1 cellular context compared by ENCODE assay signal in genomic region chr4:7970031-7970946, GRCh38.
TF ChIP-seq lines count a peak whose summit lies in the region.

No MANE protein-coding gene starts in this region.

TF ChIP-seq in WTC11, 78 proteins besides CTCF, POLR2A, EP300 and RAD21:
- TF ChIP-seq ZNF281 (CRISPR knock-in tag; IDR thresholded peaks at IDR 0.05): no peak
- TF ChIP-seq OVOL2 (CRISPR knock-in tag; IDR thresholded peaks at IDR 0.05; ENCODE audit: borderline replicate concordance): no peak
- no peak for TF ChIP-seq ZNF423 (CRISPR knock-in tag; IDR thresholded peaks at IDR 0.05)
- no peak for TF ChIP-seq ZNF396 (CRISPR knock-in tag; IDR thresholded peaks at IDR 0.05; ENCODE audit: borderline replicate concordance)
- no peak for TF ChIP-seq MYBL2 (CRISPR knock-in tag; IDR thresholded peaks at IDR 0.05)
- TF ChIP-seq, protein P1, sequence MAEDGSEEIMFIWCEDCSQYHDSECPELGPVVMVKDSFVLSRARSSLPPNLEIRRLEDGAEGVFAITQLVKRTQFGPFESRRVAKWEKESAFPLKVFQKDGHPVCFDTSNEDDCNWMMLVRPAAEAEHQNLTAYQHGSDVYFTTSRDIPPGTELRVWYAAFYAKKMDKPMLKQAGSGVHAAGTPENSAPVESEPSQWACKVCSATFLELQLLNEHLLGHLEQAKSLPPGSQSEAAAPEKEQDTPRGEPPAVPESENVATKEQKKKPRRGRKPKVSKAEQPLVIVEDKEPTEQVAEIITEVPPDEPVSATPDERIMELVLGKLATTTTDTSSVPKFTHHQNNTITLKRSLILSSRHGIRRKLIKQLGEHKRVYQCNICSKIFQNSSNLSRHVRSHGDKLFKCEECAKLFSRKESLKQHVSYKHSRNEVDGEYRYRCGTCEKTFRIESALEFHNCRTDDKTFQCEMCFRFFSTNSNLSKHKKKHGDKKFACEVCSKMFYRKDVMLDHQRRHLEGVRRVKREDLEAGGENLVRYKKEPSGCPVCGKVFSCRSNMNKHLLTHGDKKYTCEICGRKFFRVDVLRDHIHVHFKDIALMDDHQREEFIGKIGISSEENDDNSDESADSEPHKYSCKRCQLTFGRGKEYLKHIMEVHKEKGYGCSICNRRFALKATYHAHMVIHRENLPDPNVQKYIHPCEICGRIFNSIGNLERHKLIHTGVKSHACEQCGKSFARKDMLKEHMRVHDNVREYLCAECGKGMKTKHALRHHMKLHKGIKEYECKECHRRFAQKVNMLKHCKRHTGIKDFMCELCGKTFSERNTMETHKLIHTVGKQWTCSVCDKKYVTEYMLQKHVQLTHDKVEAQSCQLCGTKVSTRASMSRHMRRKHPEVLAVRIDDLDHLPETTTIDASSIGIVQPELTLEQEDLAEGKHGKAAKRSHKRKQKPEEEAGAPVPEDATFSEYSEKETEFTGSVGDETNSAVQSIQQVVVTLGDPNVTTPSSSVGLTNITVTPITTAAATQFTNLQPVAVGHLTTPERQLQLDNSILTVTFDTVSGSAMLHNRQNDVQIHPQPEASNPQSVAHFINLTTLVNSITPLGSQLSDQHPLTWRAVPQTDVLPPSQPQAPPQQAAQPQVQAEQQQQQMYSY (CRISPR knock-in tag; IDR thresholded peaks at IDR 0.05): no peak
- no peak for TF ChIP-seq GABPB1 (CRISPR knock-in tag; IDR thresholded peaks at IDR 0.05)
- TF ChIP-seq USF1 (CRISPR knock-in tag; IDR thresholded peaks at IDR 0.05): no peak
- TF ChIP-seq EMX1 (CRISPR knock-in tag; IDR thresholded peaks at IDR 0.05): no peak
- TF ChIP-seq ZNF425 (CRISPR knock-in tag; conservative IDR thresholded peaks at IDR 0.05): no peak
- TF ChIP-seq, protein P2, sequence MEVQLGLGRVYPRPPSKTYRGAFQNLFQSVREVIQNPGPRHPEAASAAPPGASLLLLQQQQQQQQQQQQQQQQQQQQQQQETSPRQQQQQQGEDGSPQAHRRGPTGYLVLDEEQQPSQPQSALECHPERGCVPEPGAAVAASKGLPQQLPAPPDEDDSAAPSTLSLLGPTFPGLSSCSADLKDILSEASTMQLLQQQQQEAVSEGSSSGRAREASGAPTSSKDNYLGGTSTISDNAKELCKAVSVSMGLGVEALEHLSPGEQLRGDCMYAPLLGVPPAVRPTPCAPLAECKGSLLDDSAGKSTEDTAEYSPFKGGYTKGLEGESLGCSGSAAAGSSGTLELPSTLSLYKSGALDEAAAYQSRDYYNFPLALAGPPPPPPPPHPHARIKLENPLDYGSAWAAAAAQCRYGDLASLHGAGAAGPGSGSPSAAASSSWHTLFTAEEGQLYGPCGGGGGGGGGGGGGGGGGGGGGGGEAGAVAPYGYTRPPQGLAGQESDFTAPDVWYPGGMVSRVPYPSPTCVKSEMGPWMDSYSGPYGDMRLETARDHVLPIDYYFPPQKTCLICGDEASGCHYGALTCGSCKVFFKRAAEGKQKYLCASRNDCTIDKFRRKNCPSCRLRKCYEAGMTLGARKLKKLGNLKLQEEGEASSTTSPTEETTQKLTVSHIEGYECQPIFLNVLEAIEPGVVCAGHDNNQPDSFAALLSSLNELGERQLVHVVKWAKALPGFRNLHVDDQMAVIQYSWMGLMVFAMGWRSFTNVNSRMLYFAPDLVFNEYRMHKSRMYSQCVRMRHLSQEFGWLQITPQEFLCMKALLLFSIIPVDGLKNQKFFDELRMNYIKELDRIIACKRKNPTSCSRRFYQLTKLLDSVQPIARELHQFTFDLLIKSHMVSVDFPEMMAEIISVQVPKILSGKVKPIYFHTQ (CRISPR knock-in tag; IDR thresholded peaks at IDR 0.05): no peak
- TF ChIP-seq ZNF138 (CRISPR knock-in tag; conservative IDR thresholded peaks at IDR 0.05): no peak
